Comparison of ENCODE assay signal across 27 cellular contexts in the genomic region with DNA sequence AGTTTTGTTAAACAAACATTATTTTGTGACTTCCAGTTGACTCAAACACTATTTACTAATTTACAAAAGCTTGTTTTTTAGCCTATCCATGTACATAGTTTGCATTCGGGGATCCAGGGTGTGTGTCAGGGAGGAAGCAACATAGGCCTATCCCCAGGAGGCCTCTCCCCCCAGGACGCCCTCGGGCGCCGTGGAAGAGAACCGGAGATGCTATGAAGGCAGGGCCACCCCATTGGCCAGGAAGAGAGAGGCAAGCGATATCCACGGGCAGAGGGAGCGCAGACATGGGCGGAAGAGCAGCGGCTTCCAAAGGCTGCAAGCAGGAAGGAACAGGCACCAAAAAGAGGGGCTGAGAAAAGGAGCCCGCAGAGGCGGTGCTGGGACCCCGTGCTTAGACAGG. TPM values are rescaled to one million over a fixed set of nuclear protein-coding genes. Genes with fewer than 3 reads are reported as not detected.
"Had no signal": no experiment of that assay in that cellular context is flagged by ENCODE, and none has a peak within 500 bp of the region (broad histone marks: within the 10 kb centered on the region; RNA-seq: fewer than 3 reads in every experiment).

No MANE protein-coding gene starts in this region.

- H3K36me3 ChIP-seq: neutrophil, pancreas, right lobe of liver, sigmoid colon, stomach, thoracic aorta, thyroid gland, tibial nerve, upper lobe of right lung, uterus had no signal

- H3K4me3 ChIP-seq: pancreas, psoas muscle, right lobe of liver, sigmoid colon, stomach, thoracic aorta, thyroid gland, tibial nerve, upper lobe of right lung, uterus had no signal

- H3K36me3 Mint-ChIP-seq: naive thymus-derived CD8-positive, alpha-beta T cell; natural killer cell treated with Interleukin-12 subunit alpha and Interleukin-12 subunit beta and Interleukin-15 and Interleukin-18, amount 100 ng/mL, for 72 hours; stimulated activated effector memory CD8-positive, alpha-beta T cell treated with anti-CD3 and anti-CD28 coated beads, Interleukin-12 subunit alpha, Interleukin-12 subunit beta, amount 100 ng/mL, for 72 hours; stimulated activated naive B cell treated with anti-CD40 and anti-IgM and Interleukin-4, amounts not matched to agents 10 μg/mL and 1 μg/mL and 100 μg/mL, for 72 hours; type B pancreatic cell had no signal

- H3K4me1 ChIP-seq: pancreas, psoas muscle, right lobe of liver, sigmoid colon, stomach, thyroid gland, tibial nerve, upper lobe of right lung, uterus had no signal

- H3K27me3 ChIP-seq: neutrophil, pancreas, right lobe of liver, sigmoid colon, stomach, thyroid gland, tibial nerve, upper lobe of right lung, uterus had no signal

- DNase-seq: naive thymus-derived CD8-positive, alpha-beta T cell; nephron progenitor cell; nucleus accumbens; pancreas; psoas muscle; right cardiac atrium; right lobe of liver; sigmoid colon; small intestine; stimulated activated CD4-positive, alpha-beta T cell treated with anti-CD3 and anti-CD28 coated beads, Interleukin-15, amount 100 ng/mL, for 24 hours; stimulated activated CD4-positive, alpha-beta T cell treated with anti-CD3 and anti-CD28 coated beads, Interleukin-2, amount 100 ng/mL, for 24 hours; stimulated activated CD4-positive, alpha-beta T cell treated with anti-CD3 and anti-CD28 coated beads, Interleukin-2, amount 100 ng/mL, for 48 hours; stimulated activated CD4-positive, alpha-beta T cell treated with anti-CD3 and anti-CD28 coated beads, Interleukin-4, amount 100 ng/mL, for 24 hours; stimulated activated naive B cell treated with anti-CD40 and anti-IgM and Interleukin-4, amounts not matched to agents 10 μg/mL and 1 μg/mL and 100 μg/mL, for 72 hours; stimulated activated naive CD4-positive, alpha-beta T cell treated with Interleukin-2 at 50 U/mL for 16 hours; stomach; thyroid gland; upper lobe of right lung; uterus had no signal

- H3K27ac ChIP-seq: neutrophil, pancreas, psoas muscle, right lobe of liver, sigmoid colon, stomach, thoracic aorta, thyroid gland, tibial nerve, upper lobe of right lung, uterus had no signal

- ATAC-seq: naive thymus-derived CD8-positive, alpha-beta T cell; natural killer cell treated with Interleukin-12 subunit alpha and Interleukin-12 subunit beta and Interleukin-15 and Interleukin-18, amount 100 ng/mL, for 72 hours; pancreas; psoas muscle; right cardiac atrium; right lobe of liver; stimulated activated effector memory CD8-positive, alpha-beta T cell treated with anti-CD3 and anti-CD28 coated beads, Interleukin-12 subunit alpha, Interleukin-12 subunit beta, amount 100 ng/mL, for 72 hours; stimulated activated naive B cell treated with anti-CD40 and anti-IgM and Interleukin-4, amounts not matched to agents 10 μg/mL and 1 μg/mL and 100 μg/mL, for 72 hours; upper lobe of right lung had no signal

- H3K9me3 Mint-ChIP-seq: nephron progenitor cell; neural crest cell; stimulated activated effector memory CD8-positive, alpha-beta T cell treated with anti-CD3 and anti-CD28 coated beads, Interleukin-12 subunit alpha, Interleukin-12 subunit beta, amount 100 ng/mL, for 72 hours had no signal

- H3K9me3 ChIP-seq: neutrophil, pancreas, psoas muscle, right lobe of liver, sigmoid colon, stomach, thoracic aorta, thyroid gland, tibial nerve, upper lobe of right lung, uterus had no signal

- H3K4me3 Mint-ChIP-seq: naive thymus-derived CD8-positive, alpha-beta T cell; natural killer cell treated with Interleukin-12 subunit alpha and Interleukin-12 subunit beta and Interleukin-15 and Interleukin-18, amount 100 ng/mL, for 72 hours; nephron progenitor cell; neural crest cell; stimulated activated effector memory CD8-positive, alpha-beta T cell treated with anti-CD3 and anti-CD28 coated beads, Interleukin-12 subunit alpha, Interleukin-12 subunit beta, amount 100 ng/mL, for 72 hours; stimulated activated naive B cell treated with anti-CD40 and anti-IgM and Interleukin-4, amounts not matched to agents 10 μg/mL and 1 μg/mL and 100 μg/mL, for 72 hours; stimulated activated naive CD8-positive, alpha-beta T cell treated with anti-CD3 and anti-CD28 coated beads, Interleukin-15, Interleukin-2, amounts not matched to agents 100 ng/mL and 50 ng/mL, for 24 hours; type B pancreatic cell had no signal

- H3K27ac Mint-ChIP-seq: naive thymus-derived CD8-positive, alpha-beta T cell; natural killer cell treated with Interleukin-12 subunit alpha and Interleukin-12 subunit beta and Interleukin-15 and Interleukin-18, amount 100 ng/mL, for 72 hours; nephron progenitor cell; stimulated activated effector memory CD8-positive, alpha-beta T cell treated with anti-CD3 and anti-CD28 coated beads, Interleukin-12 subunit alpha, Interleukin-12 subunit beta, amount 100 ng/mL, for 72 hours; stimulated activated naive B cell treated with anti-CD40 and anti-IgM and Interleukin-4, amounts not matched to agents 10 μg/mL and 1 μg/mL and 100 μg/mL, for 72 hours; stimulated activated naive CD8-positive, alpha-beta T cell treated with anti-CD3 and anti-CD28 coated beads, Interleukin-15, Interleukin-2, amounts not matched to agents 100 ng/mL and 50 ng/mL, for 24 hours; type B pancreatic cell had no signal

- H3K27me3 Mint-ChIP-seq: stimulated activated naive B cell treated with anti-CD40 and anti-IgM and Interleukin-4, amounts not matched to agents 10 μg/mL and 1 μg/mL and 100 μg/mL, for 72 hours; type B pancreatic cell had no signal

- H3K4me1 Mint-ChIP-seq: naive thymus-derived CD8-positive, alpha-beta T cell; nephron progenitor cell; neural crest cell; stimulated activated effector memory CD8-positive, alpha-beta T cell treated with anti-CD3 and anti-CD28 coated beads, Interleukin-12 subunit alpha, Interleukin-12 subunit beta, amount 100 ng/mL, for 72 hours; stimulated activated naive B cell treated with anti-CD40 and anti-IgM and Interleukin-4, amounts not matched to agents 10 μg/mL and 1 μg/mL and 100 μg/mL, for 72 hours had no signal

RNA-seq across cellular contexts. Expression of a gene that starts 38.3 kb away (rescaled TPM):
- total RNA-seq: naive thymus-derived CD8-positive, alpha-beta T cell; natural killer cell treated with Interleukin-12 subunit alpha and Interleukin-12 subunit beta and Interleukin-15 and Interleukin-18, amount 100 ng/mL, for 72 hours had no signal
- polyA plus RNA-seq: naive thymus-derived CD8-positive, alpha-beta T cell had no signal
